Comparison of ENCODE assay signal across 16 cellular contexts in the genomic region with DNA sequence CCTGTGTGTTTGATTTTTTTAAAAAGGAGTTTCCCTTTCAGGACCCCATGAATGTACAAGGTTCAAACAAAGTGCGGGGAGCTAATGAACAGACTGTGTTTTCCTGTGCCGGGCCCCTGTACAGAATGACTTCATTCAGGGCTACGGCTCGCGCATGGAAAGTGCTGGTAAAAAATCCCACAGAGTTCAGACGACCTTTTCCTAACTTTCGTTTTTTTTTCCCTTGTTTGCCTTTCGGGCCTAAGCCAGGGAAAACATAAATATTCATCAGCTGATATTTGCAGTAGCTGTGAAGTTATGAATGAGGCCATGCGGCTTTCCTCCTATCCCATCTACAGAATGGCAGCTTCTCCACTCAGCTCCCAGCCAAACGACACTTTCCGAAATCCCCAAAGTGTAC.
DNase-seq lines count a peak whose midpoint lies in the region; ATAC-seq and TF ChIP-seq lines count a peak whose summit lies in the region.
"Had no signal": no experiment of that assay in that cellular context is flagged by ENCODE, and none has a peak within 500 bp of the region (broad histone marks: within the 10 kb centered on the region; RNA-seq: fewer than 3 reads in every experiment).

No MANE protein-coding gene starts in this region.

- TF ChIP-seq CTCF in fibroblast of villous mesenchyme (IDR thresholded peaks at IDR 0.05; ENCODE audit: insufficient read depth, low read depth, low read length) (no peak), nephron (IDR thresholded peaks at IDR 0.05; ENCODE audit: unreplicated experiment in 3 of 3) (no peak), thoracic aorta (IDR thresholded peaks at IDR 0.05) (no peak)

- DNase-seq in astrocyte of the hippocampus (ENCODE audit: low read depth, low spot score): peak; percentile 19
- peak; percentile 15 for DNase-seq in fibroblast of villous mesenchyme (ENCODE audit: low read depth)
- DNase-seq in thoracic aorta (ENCODE audit: low spot score): no peak
- no peak for DNase-seq in SIG-M5 (lab: John Stamatoyannopoulos, UW)
- no peak for DNase-seq in stimulated activated effector memory CD8-positive, alpha-beta T cell treated with anti-CD3 and anti-CD28 coated beads, Interleukin-12 subunit alpha, Interleukin-12 subunit beta, amount 100 ng/mL, for 72 hours (ENCODE audit: low spot score in 2 of 2)
- DNase-seq: CD8-positive, alpha-beta memory T cell; H7; NCI-H1436; NCI-H2081; NCI-H510A treated with DMSO at 0.1 percent for 48 hours; Peyer's patch; SHP77 had no signal

- H3K9me3 Mint-ChIP-seq in nephron: no peaks in the 10 kb centered on the region
- no peaks in the 10 kb centered on the region for H3K9me3 Mint-ChIP-seq in stimulated activated effector memory CD8-positive, alpha-beta T cell treated with anti-CD3 and anti-CD28 coated beads, Interleukin-12 subunit alpha, Interleukin-12 subunit beta, amount 100 ng/mL, for 72 hours
- H3K9me3 Mint-ChIP-seq: CD8-positive, alpha-beta memory T cell had no signal

- no peaks in the 10 kb centered on the region for H3K36me3 Mint-ChIP-seq in nephron (ENCODE audit: low read depth)
- H3K36me3 Mint-ChIP-seq in stimulated activated effector memory CD8-positive, alpha-beta T cell treated with anti-CD3 and anti-CD28 coated beads, Interleukin-12 subunit alpha, Interleukin-12 subunit beta, amount 100 ng/mL, for 72 hours: no peaks in the 10 kb centered on the region
- H3K36me3 Mint-ChIP-seq: CD8-positive, alpha-beta memory T cell had no signal

- H3K4me3 Mint-ChIP-seq in nephron: peak overlapping the region in 2 of 3 experiments; percentile 7 to 20
- H3K4me3 Mint-ChIP-seq in stimulated activated effector memory CD8-positive, alpha-beta T cell treated with anti-CD3 and anti-CD28 coated beads, Interleukin-12 subunit alpha, Interleukin-12 subunit beta, amount 100 ng/mL, for 72 hours: no peak overlapping the region
- H3K4me3 Mint-ChIP-seq: CD8-positive, alpha-beta memory T cell had no signal

- no peaks in the 10 kb centered on the region for H3K9me3 ChIP-seq in thoracic aorta
- H3K9me3 ChIP-seq: BLaER1, Peyer's patch had no signal

- H3K27me3 Mint-ChIP-seq in nephron (ENCODE audit: low read depth): peaks cover 4% of the 10 kb centered on the region
- H3K27me3 Mint-ChIP-seq: CD8-positive, alpha-beta memory T cell had no signal

- H3K36me3 ChIP-seq in thoracic aorta: no peaks in the 10 kb centered on the region
- H3K36me3 ChIP-seq: BLaER1, Peyer's patch had no signal

- peaks cover 14% of the 10 kb centered on the region for H3K4me1 Mint-ChIP-seq in nephron
- H3K4me1 Mint-ChIP-seq in stimulated activated effector memory CD8-positive, alpha-beta T cell treated with anti-CD3 and anti-CD28 coated beads, Interleukin-12 subunit alpha, Interleukin-12 subunit beta, amount 100 ng/mL, for 72 hours: no peaks in the 10 kb centered on the region
- H3K4me1 Mint-ChIP-seq: CD8-positive, alpha-beta memory T cell had no signal

- no peaks in the 10 kb centered on the region for H3K4me1 ChIP-seq in thoracic aorta (ENCODE audit: control insufficient read depth in 1 of 2, low read depth in 2 of 2)
- H3K4me1 ChIP-seq: BLaER1, Peyer's patch had no signal

- peak overlapping the region; percentile 62 to 94 (median 63) for H3K27ac Mint-ChIP-seq in nephron
- no peak overlapping the region for H3K27ac Mint-ChIP-seq in stimulated activated effector memory CD8-positive, alpha-beta T cell treated with anti-CD3 and anti-CD28 coated beads, Interleukin-12 subunit alpha, Interleukin-12 subunit beta, amount 100 ng/mL, for 72 hours
- H3K27ac Mint-ChIP-seq: CD8-positive, alpha-beta memory T cell had no signal

- ATAC-seq in thoracic aorta (ENCODE audit: insufficient number of reproducible peaks, low FRiP score, low read depth): no peak
- no peak for ATAC-seq in HG02678 (IDR thresholded peaks at IDR 0.05; ENCODE audit: unreplicated experiment)
- no peak for ATAC-seq in stimulated activated effector memory CD8-positive, alpha-beta T cell treated with anti-CD3 and anti-CD28 coated beads, Interleukin-12 subunit alpha, Interleukin-12 subunit beta, amount 100 ng/mL, for 72 hours
- ATAC-seq: K562 had no signal

- no peak overlapping the region for H3K4me3 ChIP-seq in fibroblast of villous mesenchyme (ENCODE audit: low read depth, low read length)
- peak overlapping the region; percentile 28 for H3K4me3 ChIP-seq in thoracic aorta
- H3K4me3 ChIP-seq: BLaER1, K562, Peyer's patch had no signal

- H3K27ac ChIP-seq in thoracic aorta: no peak overlapping the region
- H3K27ac ChIP-seq: BLaER1, Peyer's patch had no signal

- H3K27me3 ChIP-seq in thoracic aorta (replicated peaks; ENCODE audit: insufficient read depth): no peaks in the 10 kb centered on the region
- H3K27me3 ChIP-seq: BLaER1, Peyer's patch had no signal

Comparison
In these comparisons a context has a peak if more than half of its experiments do, and no peak if none do; other contexts are left out.
1. DNase-seq: peak in astrocyte of the hippocampus (single experiment) and fibroblast of villous mesenchyme (single experiment); none in thoracic aorta (single experiment), SIG-M5 (single experiment) and stimulated activated effector memory CD8-positive, alpha-beta T cell treated with anti-CD3 and anti-CD28 coated beads, Interleukin-12 subunit alpha, Interleukin-12 subunit beta, amount 100 ng/mL, for 72 hours (0 of 2).